11 cellular contexts compared by ENCODE assay signal in the genomic region with DNA sequence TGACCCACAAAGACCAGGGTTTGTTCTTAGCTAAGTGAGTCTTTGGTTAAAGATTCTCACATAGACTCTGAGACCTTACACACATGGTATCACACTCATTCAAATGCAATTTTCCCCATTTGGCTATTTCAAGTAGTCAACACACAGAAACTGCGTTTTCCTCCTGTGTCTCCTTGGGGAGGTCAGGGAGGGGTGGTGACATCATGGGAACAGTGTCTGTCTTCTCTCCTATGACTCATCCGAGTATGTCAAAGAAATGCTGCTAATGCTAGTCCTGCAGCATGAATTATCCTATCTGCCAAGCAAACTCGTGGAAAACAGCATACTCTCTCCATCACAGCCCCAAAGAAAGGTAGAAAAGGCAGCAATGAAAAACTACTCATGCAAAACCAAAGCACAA.
DNase-seq lines count a peak whose midpoint lies in the region; ATAC-seq and TF ChIP-seq lines count a peak whose summit lies in the region.
"Had no signal": no experiment of that assay in that cellular context is flagged by ENCODE, and none has a peak within 500 bp of the region (broad histone marks: within the 10 kb centered on the region; RNA-seq: fewer than 3 reads in every experiment).

No MANE protein-coding gene starts in this region.

- intact Hi-C loops in stomach (cut with DNase I; ENCODE audit: low total_unique reads): no loop called here

- DNase-seq in NCI-H146 (lab: John Stamatoyannopoulos, UW) (peak; percentile 40), NCI-H146 treated with DMSO at 0.1 percent for 48 hours (lab: John Stamatoyannopoulos, UW; ENCODE audit: unreplicated experiment) (no peak), amniotic stem cell (lab: John Stamatoyannopoulos, UW) (peak; percentile 75), hepatic stellate cell (ENCODE audit: low spot score) (peak; percentile 44), stomach (no peak), NCI-H1417 treated with DMSO at 0.1 percent for 48 hours (lab: John Stamatoyannopoulos, UW) (no peak), DMS153 (lab: John Stamatoyannopoulos, UW) (no peak)
- DNase-seq: activated CD4-positive, alpha-beta memory T cell treated with anti-CD3 and anti-CD28 coated beads for 36 hours; cortex of kidney; NCI-H2029 had no signal

- H3K4me1 ChIP-seq in stomach: peaks cover 5 to 37% (median 11%) of the 10 kb centered on the region in 4 donors

- WGBS in stomach, 5 donors: 24 to 39% (median 29%) methylated on average over 3 of the region's 3 CpGs

- no peak for TF ChIP-seq EP300 in stomach (IDR thresholded peaks at IDR 0.05)

- no peaks in the 10 kb centered on the region for H3K9me3 ChIP-seq in stomach

- no peaks in the 10 kb centered on the region for H3K27me3 ChIP-seq in stomach

- H3K27ac ChIP-seq in stomach: peak overlapping the region in 4 of 5 donors; percentile 14 to 52 (median 38)

- ATAC-seq in GM21576 (IDR thresholded peaks at IDR 0.05; ENCODE audit: unreplicated experiment): no peak

- no peak for TF ChIP-seq CTCF in stomach (IDR thresholded peaks at IDR 0.05)

- no peak overlapping the region for H3K4me3 ChIP-seq in stomach

- TF ChIP-seq POLR2A in stomach (IDR thresholded peaks at IDR 0.05): no peak

- H3K36me3 ChIP-seq in stomach: no peaks in the 10 kb centered on the region

Comparison
In these comparisons a context has a peak if more than half of its experiments do, and no peak if none do; other contexts are left out.
1. DNase-seq: peak in NCI-H146 (single experiment), amniotic stem cell (single experiment) and hepatic stellate cell (single experiment); none in NCI-H146 treated with DMSO at 0.1 percent for 48 hours (single experiment), stomach (single experiment), NCI-H1417 treated with DMSO at 0.1 percent for 48 hours (single experiment) and DMS153 (single experiment).